ENCODE assay signal across 8 cellular contexts in genomic region chr22:50200333-50201190, GRCh38. TPM values are rescaled to one million over a fixed set of nuclear protein-coding genes. Genes with fewer than 3 reads are reported as not detected.
DNase-seq lines count a peak whose midpoint lies in the region; ATAC-seq and TF ChIP-seq lines count a peak whose summit lies in the region.

SELENOO (plus strand) TSS chr22:50201011; CDS start chr22:50201037, 26 bp downstream.

- peaks cover 0 to 38% of the 10 kb centered on the region in 2 donors for H3K36me3 ChIP-seq in left lung

- ATAC-seq in HG03196 (IDR thresholded peaks at IDR 0.05; ENCODE audit: unreplicated experiment) (peak; percentile 66), left lung (peak; percentile 93)

- H3K27ac ChIP-seq in left lung = peak within 1 kb of the TSS; percentile 59 to 80

- H3K9me3 ChIP-seq in left lung = no peaks in the 10 kb centered on the region

- peaks cover 8 to 54% of the 10 kb centered on the region in 2 donors for H3K4me1 ChIP-seq in left lung

- peak within 1 kb of the TSS; percentile 75 to 82 for H3K4me3 ChIP-seq in left lung

- peak; percentile 99 for DNase-seq in AG08395 (ENCODE audit: low spot score)
- DNase-seq in NCI-H526 treated with DMSO at 0.1 percent for 48 hours (lab: John Stamatoyannopoulos, UW) = peak; percentile 32
- DNase-seq in activated CD4-positive, alpha-beta T cell treated with anti-CD3 and anti-CD28 coated beads, Interleukin-2, amount 50 U/mL, for 1 hour = peak; percentile 93
- peak; percentile 78 for DNase-seq in dedifferentiated amniotic fluid mesenchymal stem cell (ENCODE audit: extremely low spot score)
- DNase-seq in left lung = peak; percentile 91 to 96
- DNase-seq in stimulated activated CD4-positive, alpha-beta T cell treated with anti-CD3 and anti-CD28 coated beads, Interleukin-2, amount 100 ng/mL, for 4 hours (ENCODE audit: low read depth) = peak; percentile 87

- TF ChIP-seq CTCF in left lung (IDR thresholded peaks at IDR 0.05) = no peak

- in situ Hi-C loops in GM18951 (cut with MboI; ENCODE audit: low sequenced_read_pairs, unreplicated experiment) = loop anchor here (25.0 kb wide), 2 partner anchors 263 to 438 kb away; no protein-coding TSS in a partner anchor

- intact Hi-C loops in left lung (cut with DNase I) = no loop called here

- TF ChIP-seq POLR2A in GM18951 (IDR thresholded peaks at IDR 0.05; ENCODE audit: extremely low read depth, insufficient read depth, insufficient read length) = peak; percentile 83

- H3K27me3 ChIP-seq in left lung = no peaks in the 10 kb centered on the region

RNA-seq across cellular contexts. Expression of gene SELENOO, which starts in this region (rescaled TPM):
- 10 to 100 TPM; 19.5 to 22.0 TPM for total RNA-seq in left lung

Comparison
In these comparisons a context has a peak if more than half of its experiments do, and no peak if none do; other contexts are left out.
1. Peak in every context shown above with its lines: DNase-seq, ATAC-seq, H3K4me3 ChIP-seq and H3K27ac ChIP-seq.
2. DNase-seq: peak in every context shown above with its lines; median percentile 99 in AG08395; 94 in left lung; 93 in activated CD4-positive, alpha-beta T cell treated with anti-CD3 and anti-CD28 coated beads, Interleukin-2, amount 50 U/mL, for 1 hour; 87 in stimulated activated CD4-positive, alpha-beta T cell treated with anti-CD3 and anti-CD28 coated beads, Interleukin-2, amount 100 ng/mL, for 4 hours; 78 in dedifferentiated amniotic fluid mesenchymal stem cell; 32 in NCI-H526 treated with DMSO at 0.1 percent for 48 hours.